In genomic region chr9:73116030-73116429, GRCh38 we compare ENCODE assay signal across 9 cellular contexts. TPM values are rescaled to one million over a fixed set of nuclear protein-coding genes. Genes with fewer than 3 reads are reported as not detected.
A peak's percentile ranks its signal among the peaks of the same experiment; 100 is the strongest.
DNase-seq lines count a peak whose midpoint lies in the region; ATAC-seq and TF ChIP-seq lines count a peak whose summit lies in the region.
"Had no signal": no experiment of that assay in that cellular context is flagged by ENCODE, and none has a peak within 500 bp of the region (broad histone marks: within the 10 kb centered on the region; RNA-seq: fewer than 3 reads in every experiment).

No MANE protein-coding gene starts in this region.

- H3K9me3 Mint-ChIP-seq in activated T-cell treated with anti-CD3 and anti-CD28 coated beads, Interleukin-2, amount 50 U/mL, for 72 hours = no peaks in the 10 kb centered on the region
- no peaks in the 10 kb centered on the region for H3K9me3 Mint-ChIP-seq in stimulated activated naive CD8-positive, alpha-beta T cell treated with anti-CD3 and anti-CD28 coated beads, Interleukin-15, Interleukin-2, amounts not matched to agents 100 ng/mL and 50 ng/mL, for 24 hours

- peaks cover 51% of the 10 kb centered on the region for H3K4me1 Mint-ChIP-seq in activated T-cell treated with anti-CD3 and anti-CD28 coated beads, Interleukin-2, amount 50 U/mL, for 72 hours (ENCODE audit: low read depth)
- peaks cover 55% of the 10 kb centered on the region for H3K4me1 Mint-ChIP-seq in stimulated activated naive CD8-positive, alpha-beta T cell treated with anti-CD3 and anti-CD28 coated beads, Interleukin-15, Interleukin-2, amounts not matched to agents 100 ng/mL and 50 ng/mL, for 24 hours (ENCODE audit: low read depth)

- no peaks in the 10 kb centered on the region for H3K27me3 Mint-ChIP-seq in activated T-cell treated with anti-CD3 and anti-CD28 coated beads, Interleukin-2, amount 50 U/mL, for 72 hours (ENCODE audit: low read depth)
- H3K27me3 Mint-ChIP-seq in stimulated activated naive CD8-positive, alpha-beta T cell treated with anti-CD3 and anti-CD28 coated beads, Interleukin-15, Interleukin-2, amounts not matched to agents 100 ng/mL and 50 ng/mL, for 24 hours = no peaks in the 10 kb centered on the region

- H3K4me3 ChIP-seq in choroid plexus epithelial cell (ENCODE audit: low read depth, low read length) = no peak overlapping the region
- H3K4me3 ChIP-seq: BLaER1 had no signal

- DNase-seq in activated T-cell treated with anti-CD3 and anti-CD28 coated beads, Interleukin-2, amount 50 U/mL, for 72 hours = peak in 1 of 2 donors; percentile 29
- DNase-seq in activated T-cell treated with anti-CD3 and anti-CD28 coated beads, Interleukin-2, amount 50 U/mL, for 1 hour = no peak
- DNase-seq in HT1080 (ENCODE audit: low read depth) (peak; percentile 75), choroid plexus epithelial cell (ENCODE audit: low read depth) (peak; percentile 81)

- H3K36me3 Mint-ChIP-seq in activated T-cell treated with anti-CD3 and anti-CD28 coated beads, Interleukin-2, amount 50 U/mL, for 72 hours (ENCODE audit: insufficient read depth in 2 of 2) = peaks cover 0 to 2% of the 10 kb centered on the region in 2 donors
- H3K36me3 Mint-ChIP-seq in stimulated activated naive CD8-positive, alpha-beta T cell treated with anti-CD3 and anti-CD28 coated beads, Interleukin-15, Interleukin-2, amounts not matched to agents 100 ng/mL and 50 ng/mL, for 24 hours (ENCODE audit: low read depth) = no peaks in the 10 kb centered on the region

- peak overlapping the region; percentile 57 to 76 for H3K4me3 Mint-ChIP-seq in activated T-cell treated with anti-CD3 and anti-CD28 coated beads, Interleukin-2, amount 50 U/mL, for 72 hours
- peak overlapping the region; percentile 48 for H3K4me3 Mint-ChIP-seq in stimulated activated naive CD8-positive, alpha-beta T cell treated with anti-CD3 and anti-CD28 coated beads, Interleukin-15, Interleukin-2, amounts not matched to agents 100 ng/mL and 50 ng/mL, for 24 hours

- peak overlapping the region; percentile 86 for H3K27ac Mint-ChIP-seq in activated T-cell treated with anti-CD3 and anti-CD28 coated beads, Interleukin-2, amount 50 U/mL, for 72 hours
- peak overlapping the region; percentile 83 for H3K27ac Mint-ChIP-seq in stimulated activated naive CD8-positive, alpha-beta T cell treated with anti-CD3 and anti-CD28 coated beads, Interleukin-15, Interleukin-2, amounts not matched to agents 100 ng/mL and 50 ng/mL, for 24 hours

- peak; percentile 98 to 99 for ATAC-seq in activated T-cell treated with anti-CD3 and anti-CD28 coated beads, Interleukin-2, amount 50 U/mL, for 72 hours (replicated peaks in 1 of 2)
- ATAC-seq in HG03460 (IDR thresholded peaks at IDR 0.05; ENCODE audit: unreplicated experiment) (no peak), GM21390 (IDR thresholded peaks at IDR 0.05; ENCODE audit: unreplicated experiment) (no peak), GM21528 (IDR thresholded peaks at IDR 0.05; ENCODE audit: low FRiP score, unreplicated experiment) (no peak)

- no peak for TF ChIP-seq CTCF in choroid plexus epithelial cell (conservative IDR thresholded peaks at IDR 0.05; ENCODE audit: low read depth, low read length)

RNA-seq across cellular contexts. Expression of gene ANXA1, which starts 35.6 kb away (rescaled TPM):
- total RNA-seq in activated T-cell treated with anti-CD3 and anti-CD28 coated beads, Interleukin-2, amount 50 U/mL, for 72 hours = 10 to 100 TPM; 16.7 to 51.1 TPM
- total RNA-seq in HT1080 (2014; rRNA removed; shearing (Covaris generic)) = 613 and 627 TPM in 2 replicates
- polyA plus RNA-seq in HT1080 (2015; cell fraction: cytosol; rRNA removed) = 659 and 679 TPM in 2 replicates
- 1,039 and 1,113 TPM in 2 replicates for polyA plus RNA-seq in HT1080 (2015; cell fraction: nucleus; rRNA removed)

Comparison
In these comparisons a context has a peak if more than half of its experiments do, and no peak if none do; other contexts are left out.
1. ATAC-seq: peak in activated T-cell treated with anti-CD3 and anti-CD28 coated beads, Interleukin-2, amount 50 U/mL, for 72 hours (2 of 2); none in HG03460 (single experiment), GM21390 (single experiment) and GM21528 (single experiment).
2. RNA of gene ANXA1, which starts 35.6 kb away (total RNA-seq): 613 to 627 TPM in HT1080; 16.7 to 51.1 TPM in activated T-cell treated with anti-CD3 and anti-CD28 coated beads, Interleukin-2, amount 50 U/mL, for 72 hours; every median in the first group is over 10 times any median in the second.